In the genomic region with DNA sequence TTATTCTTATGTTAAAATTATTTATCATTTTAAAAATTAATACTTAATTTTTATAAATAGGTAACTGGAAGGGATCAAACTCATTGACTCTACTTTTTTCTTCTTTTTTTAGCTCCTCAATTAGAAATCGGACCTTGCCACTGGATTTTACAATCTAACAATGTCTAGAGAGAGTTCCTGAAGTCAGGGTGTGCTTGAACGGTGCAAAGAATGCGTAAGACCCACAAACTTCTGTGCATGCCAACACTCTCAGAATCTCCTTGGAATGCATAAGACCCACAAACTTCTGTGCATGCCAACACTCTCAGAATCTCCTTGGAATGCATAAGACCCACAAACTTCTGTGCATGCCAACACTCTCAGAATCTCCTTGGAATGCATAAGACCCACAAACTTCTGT, we compare ENCODE assay signal across 6 cellular contexts. TPM values are rescaled to one million over a fixed set of nuclear protein-coding genes. Genes with fewer than 3 reads are reported as not detected.
"Had no signal": no experiment of that assay in that cellular context is flagged by ENCODE, and none has a peak within 500 bp of the region (broad histone marks: within the 10 kb centered on the region; RNA-seq: fewer than 3 reads in every experiment).

No MANE protein-coding gene starts in this region.

RNA-seq across cellular contexts. Expression of a gene that starts 20.7 kb away (rescaled TPM):
- total RNA-seq: activated CD4-positive, alpha-beta memory T cell treated with anti-CD3 and anti-CD28 coated beads, Interleukin-2, amount 10 ng/mL, durations not matched to agents 7 days and 5 days; activated CD8-positive, alpha-beta memory T cell treated with anti-CD3 and anti-CD28 coated beads, Interleukin-2, amount 10 ng/mL, durations not matched to agents 7 days and 5 days; aorta; IMR-90; PC-3; Right ventricle myocardium superior had no signal
- polyA plus RNA-seq: IMR-90 had no signal
